In genomic region chr2:241617431-241618154, GRCh38 we compare ENCODE assay signal across 10 cellular contexts. TPM values are rescaled to one million over a fixed set of nuclear protein-coding genes. Genes with fewer than 3 reads are reported as not detected.
DNase-seq lines count a peak whose midpoint lies in the region; ATAC-seq and TF ChIP-seq lines count a peak whose summit lies in the region.
"Had no signal": no experiment of that assay in that cellular context is flagged by ENCODE, and none has a peak within 500 bp of the region (broad histone marks: within the 10 kb centered on the region; RNA-seq: fewer than 3 reads in every experiment).

No MANE protein-coding gene starts in this region.

- H3K36me3 ChIP-seq in transverse colon (no peaks in the 10 kb centered on the region), sigmoid colon (peaks cover 0 to 7% (median 0%) of the 10 kb centered on the region in 4 donors)

- intact Hi-C loops in activated T-helper 1 cell treated with anti-CD3 and anti-CD28 coated beads, Interleukin-12 subunit alpha, Interleukin-12 subunit beta, Interleukin-2, Interleukin-4 antibody, amounts not matched to agents 30 ng/mL and 10 ng/mL and 1 ng/mL, durations not matched to agents 14 hours and 24 hours and 36 hours (cut with micrococcal nuclease) = loop anchor here (1.0 to 10.0 kb wide), 4 partner anchors 19 to 1053 kb away; partner anchors contain the start of genes DTYMK, DUSP28, RNPEPL1 and STK25
- intact Hi-C loops in transverse colon (cut with DNase I; ENCODE audit: low total_unique reads) (no loop called here), sigmoid colon (cut with DNase I) (no loop called here)

- ATAC-seq in GM18909 (IDR thresholded peaks at IDR 0.05; ENCODE audit: poor library complexity, unreplicated experiment) = no peak

- DNase-seq in DMS 273 (lab: John Stamatoyannopoulos, UW; ENCODE audit: unreplicated experiment) = peak; percentile 15
- no peak for DNase-seq in DMS 273 treated with DMSO at 0.1 percent for 48 hours (lab: John Stamatoyannopoulos, UW)
- peak; percentile 31 for DNase-seq in activated T-helper 1 cell treated with anti-CD3 and anti-CD28 coated beads, Interleukin-12 subunit alpha, Interleukin-12 subunit beta, Interleukin-2, Interleukin-4 antibody, amounts not matched to agents 30 ng/mL and 10 ng/mL and 1 ng/mL, durations not matched to agents 14 hours and 24 hours and 36 hours (ENCODE audit: low spot score)
- DNase-seq in iPS-NIHi11 (ENCODE audit: low spot score) = peak; percentile 40
- DNase-seq in transverse colon = no peak
- no peak for DNase-seq in sigmoid colon

- peak overlapping the region; percentile 28 to 63 (median 51) for H3K27ac ChIP-seq in transverse colon
- peak overlapping the region in 2 of 4 donors; percentile 3 to 25 for H3K27ac ChIP-seq in sigmoid colon
- H3K27ac ChIP-seq: 22Rv1 had no signal

- H3K27me3 Mint-ChIP-seq in IgD-negative memory B cell = no peaks in the 10 kb centered on the region
- no peaks in the 10 kb centered on the region for H3K27me3 Mint-ChIP-seq in activated T-helper 1 cell treated with anti-CD3 and anti-CD28 coated beads, Interleukin-12 subunit alpha, Interleukin-12 subunit beta, Interleukin-2, Interleukin-4 antibody, amounts not matched to agents 30 ng/mL and 10 ng/mL and 1 ng/mL, durations not matched to agents 14 hours and 24 hours and 36 hours (ENCODE audit: insufficient read depth)

- H3K4me3 Mint-ChIP-seq in IgD-negative memory B cell = peak overlapping the region; percentile 72 to 92 (median 89)
- H3K4me3 Mint-ChIP-seq in activated T-helper 1 cell treated with anti-CD3 and anti-CD28 coated beads, Interleukin-12 subunit alpha, Interleukin-12 subunit beta, Interleukin-2, Interleukin-4 antibody, amounts not matched to agents 30 ng/mL and 10 ng/mL and 1 ng/mL, durations not matched to agents 14 hours and 24 hours and 36 hours = peak overlapping the region; percentile 85
- H3K4me3 Mint-ChIP-seq: neural crest cell had no signal

- no peak for TF ChIP-seq POLR2A in transverse colon (IDR thresholded peaks at IDR 0.05)
- no peak for TF ChIP-seq POLR2A in sigmoid colon (IDR thresholded peaks at IDR 0.05)

- H3K27me3 ChIP-seq in transverse colon (no peaks in the 10 kb centered on the region), sigmoid colon (no peaks in the 10 kb centered on the region)

- H3K9me3 Mint-ChIP-seq in IgD-negative memory B cell = no peaks in the 10 kb centered on the region
- H3K9me3 Mint-ChIP-seq in activated T-helper 1 cell treated with anti-CD3 and anti-CD28 coated beads, Interleukin-12 subunit alpha, Interleukin-12 subunit beta, Interleukin-2, Interleukin-4 antibody, amounts not matched to agents 30 ng/mL and 10 ng/mL and 1 ng/mL, durations not matched to agents 14 hours and 24 hours and 36 hours = peaks cover 6% of the 10 kb centered on the region

- peak overlapping the region in 3 of 4 donors; percentile 25 to 48 (median 30) for H3K4me3 ChIP-seq in transverse colon
- H3K4me3 ChIP-seq in sigmoid colon = peak overlapping the region in 1 of 4 donors; percentile 16

- H3K4me1 ChIP-seq in transverse colon (peaks cover 0 to 26% (median 12%) of the 10 kb centered on the region in 4 donors), sigmoid colon (peaks cover 0 to 5% (median 2%) of the 10 kb centered on the region in 4 donors)

- TF ChIP-seq EP300 in transverse colon (IDR thresholded peaks at IDR 0.05; ENCODE audit: low read depth) = no peak
- no peak for TF ChIP-seq EP300 in sigmoid colon (IDR thresholded peaks at IDR 0.05)

- in situ Hi-C loops in transverse colon (cut with MboI; ENCODE audit: low pct_ligation_motif_present in 1 of 4, low pct_unique_long_range_greater_than_20kb in 1 of 4, low sequenced_read_pairs in 3 of 4) = no loop called here

- peak overlapping the region; percentile 36 to 94 (median 65) for H3K27ac Mint-ChIP-seq in IgD-negative memory B cell
- peak overlapping the region; percentile 88 for H3K27ac Mint-ChIP-seq in activated T-helper 1 cell treated with anti-CD3 and anti-CD28 coated beads, Interleukin-12 subunit alpha, Interleukin-12 subunit beta, Interleukin-2, Interleukin-4 antibody, amounts not matched to agents 30 ng/mL and 10 ng/mL and 1 ng/mL, durations not matched to agents 14 hours and 24 hours and 36 hours

- peaks cover 4% of the 10 kb centered on the region for H3K36me3 Mint-ChIP-seq in IgD-negative memory B cell
- H3K36me3 Mint-ChIP-seq in activated T-helper 1 cell treated with anti-CD3 and anti-CD28 coated beads, Interleukin-12 subunit alpha, Interleukin-12 subunit beta, Interleukin-2, Interleukin-4 antibody, amounts not matched to agents 30 ng/mL and 10 ng/mL and 1 ng/mL, durations not matched to agents 14 hours and 24 hours and 36 hours (ENCODE audit: low read depth) = peaks cover 28% of the 10 kb centered on the region

- no peak for TF ChIP-seq CTCF in transverse colon (IDR thresholded peaks at IDR 0.05)
- no peak for TF ChIP-seq CTCF in sigmoid colon (IDR thresholded peaks at IDR 0.05)

- WGBS in transverse colon (ENCODE audit: low coverage in 1 of 2), 2 donors = 45 to 57% methylated on average over 5 to 14 of the region's 15 CpGs
- WGBS in sigmoid colon, 2 donors = 50 to 59% methylated on average over 15 of the region's 15 CpGs

- H3K4me1 Mint-ChIP-seq in IgD-negative memory B cell = peaks cover 15 to 24% (median 23%) of the 10 kb centered on the region in 3 donors
- H3K4me1 Mint-ChIP-seq in activated T-helper 1 cell treated with anti-CD3 and anti-CD28 coated beads, Interleukin-12 subunit alpha, Interleukin-12 subunit beta, Interleukin-2, Interleukin-4 antibody, amounts not matched to agents 30 ng/mL and 10 ng/mL and 1 ng/mL, durations not matched to agents 14 hours and 24 hours and 36 hours (ENCODE audit: low read depth) = peaks cover 36% of the 10 kb centered on the region

- no peaks in the 10 kb centered on the region for H3K9me3 ChIP-seq in transverse colon
- no peaks in the 10 kb centered on the region for H3K9me3 ChIP-seq in sigmoid colon

RNA-seq across cellular contexts. Expression of gene THAP4, which starts 19.4 kb away (rescaled TPM):
- polyA plus RNA-seq in IgD-negative memory B cell (39.6 TPM), sigmoid colon (100 to 1,000 TPM in 2 of 3 donors, 10 to 100 TPM in 1; 69.3 to 112 (median 109) TPM)
- 53.1 and 58.5 TPM in 2 replicates for total RNA-seq in activated T-helper 1 cell treated with anti-CD3 and anti-CD28 coated beads, Interleukin-12 subunit alpha, Interleukin-12 subunit beta, Interleukin-2, Interleukin-4 antibody, amounts not matched to agents 30 ng/mL and 10 ng/mL and 1 ng/mL, durations not matched to agents 14 hours and 24 hours and 36 hours
- total RNA-seq in transverse colon (100 to 1,000 TPM in 1 of 4 donors, 10 to 100 TPM in 3; 65.1 to 142 (median 82.8) TPM), sigmoid colon (10 to 100 TPM; 28.9 to 44.7 (median 38.4) TPM)

RNA-seq across cellular contexts. Expression of gene ATG4B, which starts 19.9 kb away (rescaled TPM):
- polyA plus RNA-seq in IgD-negative memory B cell (59.3 TPM), sigmoid colon (10 to 100 TPM; 27.6 to 70.7 (median 29.4) TPM)
- total RNA-seq in activated T-helper 1 cell treated with anti-CD3 and anti-CD28 coated beads, Interleukin-12 subunit alpha, Interleukin-12 subunit beta, Interleukin-2, Interleukin-4 antibody, amounts not matched to agents 30 ng/mL and 10 ng/mL and 1 ng/mL, durations not matched to agents 14 hours and 24 hours and 36 hours = 116 and 126 TPM in 2 replicates
- total RNA-seq in transverse colon (100 to 1,000 TPM in 3 of 4 donors, 10 to 100 TPM in 1; 62.9 to 400 (median 137) TPM), sigmoid colon (10 to 100 TPM; 35.2 to 69.8 (median 45.2) TPM)

RNA-seq across cellular contexts. Expression of gene BOK, which starts 59.0 kb away (rescaled TPM):
- 0.08 TPM for polyA plus RNA-seq in IgD-negative memory B cell
- total RNA-seq in activated T-helper 1 cell treated with anti-CD3 and anti-CD28 coated beads, Interleukin-12 subunit alpha, Interleukin-12 subunit beta, Interleukin-2, Interleukin-4 antibody, amounts not matched to agents 30 ng/mL and 10 ng/mL and 1 ng/mL, durations not matched to agents 14 hours and 24 hours and 36 hours = 0.07 TPM in 1 of 2 replicates, not detected in the other
- total RNA-seq in transverse colon = 10 to 100 TPM; 21.0 to 84.2 (median 24.4) TPM
- total RNA-seq in sigmoid colon = 100 to 1,000 TPM in 1 of 4 donors, 10 to 100 TPM in 3; 46.6 to 112 (median 81.0) TPM
- polyA plus RNA-seq in sigmoid colon = 10 to 100 TPM in 1 of 3 donors, 1 to 10 TPM in 2; 6.2 to 12.7 (median 8.4) TPM

Comparison
In these comparisons a context has a peak if more than half of its experiments do, and no peak if none do; other contexts are left out.
1. DNase-seq: peak in DMS 273 (single experiment), activated T-helper 1 cell treated with anti-CD3 and anti-CD28 coated beads, Interleukin-12 subunit alpha, Interleukin-12 subunit beta, Interleukin-2, Interleukin-4 antibody, amounts not matched to agents 30 ng/mL and 10 ng/mL and 1 ng/mL, durations not matched to agents 14 hours and 24 hours and 36 hours (single experiment) and iPS-NIHi11 (single experiment); none in DMS 273 treated with DMSO at 0.1 percent for 48 hours (single experiment), transverse colon (single experiment) and sigmoid colon (single experiment).
2. RNA of gene BOK, which starts 59.0 kb away (total RNA-seq): 46.6 to 112 TPM in sigmoid colon and 21.0 to 84.2 TPM in transverse colon; 0.07 TPM in activated T-helper 1 cell treated with anti-CD3 and anti-CD28 coated beads, Interleukin-12 subunit alpha, Interleukin-12 subunit beta, Interleukin-2, Interleukin-4 antibody, amounts not matched to agents 30 ng/mL and 10 ng/mL and 1 ng/mL, durations not matched to agents 14 hours and 24 hours and 36 hours; every median in the first group is over 10 times any median in the second.